In genomic region chr1:102853701-102854187, GRCh38 we compare ENCODE assay signal across 1 cellular context.
TF ChIP-seq lines count a peak whose summit lies in the region.

No MANE protein-coding gene starts in this region.

TF ChIP-seq in GM23338, 12 proteins besides CTCF, POLR2A, EP300 and RAD21 (continued from another document):
- TF ChIP-seq, protein P1, sequence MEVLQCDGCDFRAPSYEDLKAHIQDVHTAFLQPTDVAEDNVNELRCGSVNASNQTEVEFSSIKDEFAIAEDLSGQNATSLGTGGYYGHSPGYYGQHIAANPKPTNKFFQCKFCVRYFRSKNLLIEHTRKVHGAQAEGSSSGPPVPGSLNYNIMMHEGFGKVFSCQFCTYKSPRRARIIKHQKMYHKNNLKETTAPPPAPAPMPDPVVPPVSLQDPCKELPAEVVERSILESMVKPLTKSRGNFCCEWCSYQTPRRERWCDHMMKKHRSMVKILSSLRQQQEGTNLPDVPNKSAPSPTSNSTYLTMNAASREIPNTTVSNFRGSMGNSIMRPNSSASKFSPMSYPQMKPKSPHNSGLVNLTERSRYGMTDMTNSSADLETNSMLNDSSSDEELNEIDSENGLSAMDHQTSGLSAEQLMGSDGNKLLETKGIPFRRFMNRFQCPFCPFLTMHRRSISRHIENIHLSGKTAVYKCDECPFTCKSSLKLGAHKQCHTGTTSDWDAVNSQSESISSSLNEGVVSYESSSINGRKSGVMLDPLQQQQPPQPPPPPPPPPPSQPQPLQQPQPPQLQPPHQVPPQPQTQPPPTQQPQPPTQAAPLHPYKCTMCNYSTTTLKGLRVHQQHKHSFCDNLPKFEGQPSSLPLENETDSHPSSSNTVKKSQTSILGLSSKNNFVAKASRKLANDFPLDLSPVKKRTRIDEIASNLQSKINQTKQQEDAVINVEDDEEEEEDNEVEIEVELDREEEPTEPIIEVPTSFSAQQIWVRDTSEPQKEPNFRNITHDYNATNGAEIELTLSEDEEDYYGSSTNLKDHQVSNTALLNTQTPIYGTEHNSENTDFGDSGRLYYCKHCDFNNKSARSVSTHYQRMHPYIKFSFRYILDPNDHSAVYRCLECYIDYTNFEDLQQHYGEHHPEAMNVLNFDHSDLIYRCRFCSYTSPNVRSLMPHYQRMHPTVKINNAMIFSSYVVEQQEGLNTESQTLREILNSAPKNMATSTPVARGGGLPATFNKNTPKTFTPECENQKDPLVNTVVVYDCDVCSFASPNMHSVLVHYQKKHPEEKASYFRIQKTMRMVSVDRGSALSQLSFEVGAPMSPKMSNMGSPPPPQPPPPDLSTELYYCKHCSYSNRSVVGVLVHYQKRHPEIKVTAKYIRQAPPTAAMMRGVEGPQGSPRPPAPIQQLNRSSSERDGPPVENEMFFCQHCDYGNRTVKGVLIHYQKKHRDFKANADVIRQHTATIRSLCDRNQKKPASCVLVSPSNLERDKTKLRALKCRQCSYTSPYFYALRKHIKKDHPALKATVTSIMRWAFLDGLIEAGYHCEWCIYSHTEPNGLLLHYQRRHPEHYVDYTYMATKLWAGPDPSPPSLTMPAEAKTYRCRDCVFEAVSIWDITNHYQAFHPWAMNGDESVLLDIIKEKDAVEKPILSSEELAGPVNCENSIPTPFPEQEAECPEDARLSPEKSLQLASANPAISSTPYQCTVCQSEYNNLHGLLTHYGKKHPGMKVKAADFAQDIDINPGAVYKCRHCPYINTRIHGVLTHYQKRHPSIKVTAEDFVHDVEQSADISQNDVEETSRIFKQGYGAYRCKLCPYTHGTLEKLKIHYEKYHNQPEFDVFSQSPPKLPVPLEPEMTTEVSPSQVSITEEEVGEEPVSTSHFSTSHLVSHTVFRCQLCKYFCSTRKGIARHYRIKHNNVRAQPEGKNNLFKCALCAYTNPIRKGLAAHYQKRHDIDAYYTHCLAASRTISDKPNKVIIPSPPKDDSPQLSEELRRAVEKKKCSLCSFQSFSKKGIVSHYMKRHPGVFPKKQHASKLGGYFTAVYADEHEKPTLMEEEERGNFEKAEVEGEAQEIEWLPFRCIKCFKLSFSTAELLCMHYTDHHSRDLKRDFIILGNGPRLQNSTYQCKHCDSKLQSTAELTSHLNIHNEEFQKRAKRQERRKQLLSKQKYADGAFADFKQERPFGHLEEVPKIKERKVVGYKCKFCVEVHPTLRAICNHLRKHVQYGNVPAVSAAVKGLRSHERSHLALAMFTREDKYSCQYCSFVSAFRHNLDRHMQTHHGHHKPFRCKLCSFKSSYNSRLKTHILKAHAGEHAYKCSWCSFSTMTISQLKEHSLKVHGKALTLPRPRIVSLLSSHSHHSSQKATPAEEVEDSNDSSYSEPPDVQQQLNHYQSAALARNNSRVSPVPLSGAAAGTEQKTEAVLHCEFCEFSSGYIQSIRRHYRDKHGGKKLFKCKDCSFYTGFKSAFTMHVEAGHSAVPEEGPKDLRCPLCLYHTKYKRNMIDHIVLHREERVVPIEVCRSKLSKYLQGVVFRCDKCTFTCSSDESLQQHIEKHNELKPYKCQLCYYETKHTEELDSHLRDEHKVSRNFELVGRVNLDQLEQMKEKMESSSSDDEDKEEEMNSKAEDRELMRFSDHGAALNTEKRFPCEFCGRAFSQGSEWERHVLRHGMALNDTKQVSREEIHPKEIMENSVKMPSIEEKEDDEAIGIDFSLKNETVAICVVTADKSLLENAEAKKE (CRISPR knock-in tag; IDR thresholded peaks at IDR 0.05) = no peak
- TF ChIP-seq EZH2phosphoT487 (IDR thresholded peaks at IDR 0.05; ENCODE audit: unreplicated experiment) (no peak), EZH2 (IDR thresholded peaks at IDR 0.05; ENCODE audit: low read depth, unreplicated experiment) (no peak), CREB1 (CRISPR knock-in tag; IDR thresholded peaks at IDR 0.05; ENCODE audit: low read depth) (no peak)
TF ChIP-seq in GM23338: peak in this region for 0.
